Comparison of ENCODE assay signal across 23 cellular contexts in the genomic region with DNA sequence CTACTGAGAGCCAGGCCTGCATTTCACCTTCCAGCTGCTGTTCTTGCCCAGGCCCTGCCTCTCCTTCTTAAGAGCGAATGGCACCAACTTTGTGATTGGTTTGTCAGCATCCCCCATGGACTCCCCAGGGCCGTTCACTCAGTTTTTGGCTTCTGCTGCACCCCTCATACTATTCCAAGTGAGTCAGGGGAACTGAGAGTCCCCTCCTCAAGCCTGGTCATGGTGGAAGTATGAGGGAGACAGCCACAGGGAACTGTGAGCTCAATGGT.
A peak's percentile ranks its signal among the peaks of the same experiment; 100 is the strongest.
DNase-seq lines count a peak whose midpoint lies in the region; ATAC-seq and TF ChIP-seq lines count a peak whose summit lies in the region.
"Had no signal": no experiment of that assay in that cellular context is flagged by ENCODE, and none has a peak within 500 bp of the region (broad histone marks: within the 10 kb centered on the region; RNA-seq: fewer than 3 reads in every experiment).

No MANE protein-coding gene starts in this region.

- no peak overlapping the region for H3K18ac ChIP-seq in neuronal stem cell (ENCODE audit: low read length)

- H3K9ac ChIP-seq in neuronal stem cell (ENCODE audit: low read depth, low read length, poor library complexity) (no peak overlapping the region), Karpas-422 (ENCODE audit: low read length) (no peak overlapping the region)

- H2BK15ac ChIP-seq in neuronal stem cell (ENCODE audit: low read length), result no peak overlapping the region

- H3K27me3 Mint-ChIP-seq in T-helper 17 cell, result no peaks in the 10 kb centered on the region

- H2AK5ac ChIP-seq in neuronal stem cell (ENCODE audit: low read depth, low read length), result no peak overlapping the region

- no peak overlapping the region for H2BK12ac ChIP-seq in neuronal stem cell (ENCODE audit: low read length)

- H3K4me1 Mint-ChIP-seq in T-helper 17 cell, result peaks cover 12% of the 10 kb centered on the region

- no peak overlapping the region for H4K91ac ChIP-seq in neuronal stem cell (ENCODE audit: low read depth, low read length, poor library complexity)

- no peak overlapping the region for H2BK5ac ChIP-seq in neuronal stem cell (ENCODE audit: low read length)

- H2AFZ ChIP-seq in neuronal stem cell (ENCODE audit: low read length), result no peak overlapping the region
- no peak overlapping the region for H2AFZ ChIP-seq in Karpas-422 (ENCODE audit: low read length)

- no peaks in the 10 kb centered on the region for H3K36me3 Mint-ChIP-seq in T-helper 17 cell (ENCODE audit: low read depth)
- H3K36me3 Mint-ChIP-seq: CD14-positive monocyte had no signal

- intact Hi-C loops in upper lobe of right lung (cut with DNase I), result no loop called here

- H3K4me3 Mint-ChIP-seq in T-helper 17 cell, result no peak overlapping the region
- H3K4me3 Mint-ChIP-seq: CD14-positive monocyte had no signal

- no peaks in the 10 kb centered on the region for H3K9me2 ChIP-seq in Karpas-422 (replicated peaks; ENCODE audit: insufficient read depth, low read length)

- H3K79me2 ChIP-seq in Karpas-422 (ENCODE audit: low read length), result no peaks in the 10 kb centered on the region

- H3K4me1 ChIP-seq in neuronal stem cell (ENCODE audit: control insufficient read depth in 2 of 2, insufficient read depth in 1 of 2, low read depth in 1 of 2, low read length in 2 of 2) (peaks cover 0 to 6% of the 10 kb centered on the region in 2 donors), upper lobe of right lung (no peaks in the 10 kb centered on the region), Karpas-422 (ENCODE audit: low read length) (no peaks in the 10 kb centered on the region; the same call in 1 of the 2 replicates)

- no peak for TF ChIP-seq CTCF in upper lobe of right lung (IDR thresholded peaks at IDR 0.05)

- H3K27ac Mint-ChIP-seq in T-helper 17 cell, result peak overlapping the region; percentile 43

- no peak overlapping the region for H3K4ac ChIP-seq in neuronal stem cell (ENCODE audit: low read length)

- H3K4me3 ChIP-seq in neuronal stem cell (ENCODE audit: low read length in 2 of 2) (no peak overlapping the region), upper lobe of right lung (no peak overlapping the region), Karpas-422 (ENCODE audit: low read length) (no peak overlapping the region)

- no peaks in the 10 kb centered on the region for H3K36me3 ChIP-seq in neuronal stem cell (replicated peaks in 1 of 2; ENCODE audit: control insufficient read depth in 2 of 2, insufficient read depth in 2 of 2, low read length in 2 of 2)
- no peaks in the 10 kb centered on the region for H3K36me3 ChIP-seq in upper lobe of right lung
- H3K36me3 ChIP-seq in Karpas-422 (ENCODE audit: insufficient read depth, low read length), result no peaks in the 10 kb centered on the region
- H3K36me3 ChIP-seq: BE2C had no signal

- no peaks in the 10 kb centered on the region for H3K79me1 ChIP-seq in neuronal stem cell (ENCODE audit: low read depth, low read length)

- no peak overlapping the region for H3K4me2 ChIP-seq in neuronal stem cell (ENCODE audit: insufficient read depth, low read length, poor library complexity, severe bottlenecking)
- no peak overlapping the region for H3K4me2 ChIP-seq in Karpas-422 (ENCODE audit: low read depth, low read length, poor library complexity, severe bottlenecking)

- no CpG with 5 or more reads among the region's 2 CpGs for WGBS in neuronal stem cell (ENCODE audit: extremely low coverage in 2 of 2, insufficient read length in 2 of 2, insufficient replicate concordance in 1 of 2), 2 donors

- no peak overlapping the region for H2BK120ac ChIP-seq in neuronal stem cell (ENCODE audit: low read depth, low read length)

- H3K14ac ChIP-seq in neuronal stem cell (ENCODE audit: low read length), result peak overlapping the region; percentile 7

- no peak overlapping the region for H4K8ac ChIP-seq in neuronal stem cell (ENCODE audit: low read depth, low read length)

- ATAC-seq in T-helper 17 cell (no peak), upper lobe of right lung (no peak)

- no peak overlapping the region for H3K23ac ChIP-seq in neuronal stem cell (ENCODE audit: low read depth, low read length, poor library complexity)

- DNase-seq in activated CD8-positive, alpha-beta memory T cell treated with anti-CD3 and anti-CD28 coated beads for 24 hours, result peak; percentile 49
- no peak for DNase-seq in activated CD8-positive, alpha-beta memory T cell treated with anti-CD3 and anti-CD28 coated beads, Interleukin-2, amount 50 U/mL, for 4 hours
- DNase-seq in T-helper 17 cell, result no peak
- DNase-seq in neuronal stem cell (ENCODE audit: low spot score), result no peak
- DNase-seq in upper lobe of right lung, result peak; percentile 32
- DNase-seq in ecto neural progenitor cell (ENCODE audit: low spot score), result no peak
- DNase-seq in Karpas-422, result no peak
- DNase-seq: 8988T, ACHN, BE2C, DMS153, DND-41, Kasumi-1, NCI-H1092 treated with DMSO at 0.1 percent for 48 hours, NCI-H1436, NCI-H187, NCI-H2081 treated with DMSO at 0.1 percent for 48 hours, NCI-H2171 treated with DMSO at 0.1 percent for 48 hours, NCI-H345, NCI-H524, NCI-H774, SIG-M5 had no signal

- H4K20me1 ChIP-seq in Karpas-422 (ENCODE audit: insufficient read depth, low read depth, low read length), result no peaks in the 10 kb centered on the region

- H3K27me3 ChIP-seq in neuronal stem cell (ENCODE audit: control insufficient read depth in 3 of 3, insufficient read depth in 3 of 3, low read depth in 1 of 3, low read length in 3 of 3) (no peaks in the 10 kb centered on the region), upper lobe of right lung (no peaks in the 10 kb centered on the region), Karpas-422 (ENCODE audit: low read length) (no peaks in the 10 kb centered on the region)
- H3K27me3 ChIP-seq: BE2C had no signal

- H3K9me3 ChIP-seq in T-helper 17 cell (ENCODE audit: control insufficient read depth, low read length, poor library complexity, severe bottlenecking) (no peaks in the 10 kb centered on the region), neuronal stem cell (replicated peaks in 1 of 2; ENCODE audit: control insufficient read depth in 2 of 2, insufficient read depth in 1 of 2, low read depth in 1 of 2, low read length in 2 of 2) (peaks cover 0 to 4% of the 10 kb centered on the region in 2 donors), upper lobe of right lung (no peaks in the 10 kb centered on the region), Karpas-422 (ENCODE audit: low read length) (no peaks in the 10 kb centered on the region; the same call in 1 of the 2 replicates)

- H3K27ac ChIP-seq in neuronal stem cell (replicated peaks; ENCODE audit: low read length), result no peak overlapping the region
- no peak overlapping the region for H3K27ac ChIP-seq in upper lobe of right lung
- H3K27ac ChIP-seq in Karpas-422 (ENCODE audit: low read length), result no peak overlapping the region

Comparison
In these comparisons a context has a peak if more than half of its experiments do, and no peak if none do; other contexts are left out.
1. DNase-seq: peak in activated CD8-positive, alpha-beta memory T cell treated with anti-CD3 and anti-CD28 coated beads for 24 hours (single experiment) and upper lobe of right lung (single experiment); none in activated CD8-positive, alpha-beta memory T cell treated with anti-CD3 and anti-CD28 coated beads, Interleukin-2, amount 50 U/mL, for 4 hours (single experiment), T-helper 17 cell (0 of 3), neuronal stem cell (single experiment), ecto neural progenitor cell (single experiment) and Karpas-422 (single experiment).